Comparison of ENCODE assay signal across 1 cellular context in the genomic region with DNA sequence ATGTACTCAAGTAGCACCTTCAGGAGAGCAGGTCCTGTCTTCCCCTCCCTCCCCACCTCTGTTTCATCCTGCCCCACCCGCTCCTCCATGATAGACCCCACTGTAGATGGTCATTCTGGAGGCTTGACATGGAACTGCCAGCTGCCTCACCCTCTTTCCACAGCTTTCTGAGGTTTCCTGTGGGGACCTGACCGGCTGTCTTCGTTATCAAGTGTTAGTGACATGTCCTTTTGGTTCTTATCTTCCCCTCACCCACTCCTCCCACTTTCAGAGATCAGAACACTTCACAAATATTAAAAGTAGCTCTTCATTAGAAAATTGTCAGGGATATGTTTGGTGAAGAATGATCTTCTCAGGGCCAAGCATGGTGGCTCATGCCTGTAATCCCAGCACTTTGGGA.
TF ChIP-seq lines count a peak whose summit lies in the region.

No MANE protein-coding gene starts in this region.

TF ChIP-seq in GM23338, 12 proteins besides CTCF, POLR2A, EP300 and RAD21 (continued from another document):
- TF ChIP-seq, protein P1, sequence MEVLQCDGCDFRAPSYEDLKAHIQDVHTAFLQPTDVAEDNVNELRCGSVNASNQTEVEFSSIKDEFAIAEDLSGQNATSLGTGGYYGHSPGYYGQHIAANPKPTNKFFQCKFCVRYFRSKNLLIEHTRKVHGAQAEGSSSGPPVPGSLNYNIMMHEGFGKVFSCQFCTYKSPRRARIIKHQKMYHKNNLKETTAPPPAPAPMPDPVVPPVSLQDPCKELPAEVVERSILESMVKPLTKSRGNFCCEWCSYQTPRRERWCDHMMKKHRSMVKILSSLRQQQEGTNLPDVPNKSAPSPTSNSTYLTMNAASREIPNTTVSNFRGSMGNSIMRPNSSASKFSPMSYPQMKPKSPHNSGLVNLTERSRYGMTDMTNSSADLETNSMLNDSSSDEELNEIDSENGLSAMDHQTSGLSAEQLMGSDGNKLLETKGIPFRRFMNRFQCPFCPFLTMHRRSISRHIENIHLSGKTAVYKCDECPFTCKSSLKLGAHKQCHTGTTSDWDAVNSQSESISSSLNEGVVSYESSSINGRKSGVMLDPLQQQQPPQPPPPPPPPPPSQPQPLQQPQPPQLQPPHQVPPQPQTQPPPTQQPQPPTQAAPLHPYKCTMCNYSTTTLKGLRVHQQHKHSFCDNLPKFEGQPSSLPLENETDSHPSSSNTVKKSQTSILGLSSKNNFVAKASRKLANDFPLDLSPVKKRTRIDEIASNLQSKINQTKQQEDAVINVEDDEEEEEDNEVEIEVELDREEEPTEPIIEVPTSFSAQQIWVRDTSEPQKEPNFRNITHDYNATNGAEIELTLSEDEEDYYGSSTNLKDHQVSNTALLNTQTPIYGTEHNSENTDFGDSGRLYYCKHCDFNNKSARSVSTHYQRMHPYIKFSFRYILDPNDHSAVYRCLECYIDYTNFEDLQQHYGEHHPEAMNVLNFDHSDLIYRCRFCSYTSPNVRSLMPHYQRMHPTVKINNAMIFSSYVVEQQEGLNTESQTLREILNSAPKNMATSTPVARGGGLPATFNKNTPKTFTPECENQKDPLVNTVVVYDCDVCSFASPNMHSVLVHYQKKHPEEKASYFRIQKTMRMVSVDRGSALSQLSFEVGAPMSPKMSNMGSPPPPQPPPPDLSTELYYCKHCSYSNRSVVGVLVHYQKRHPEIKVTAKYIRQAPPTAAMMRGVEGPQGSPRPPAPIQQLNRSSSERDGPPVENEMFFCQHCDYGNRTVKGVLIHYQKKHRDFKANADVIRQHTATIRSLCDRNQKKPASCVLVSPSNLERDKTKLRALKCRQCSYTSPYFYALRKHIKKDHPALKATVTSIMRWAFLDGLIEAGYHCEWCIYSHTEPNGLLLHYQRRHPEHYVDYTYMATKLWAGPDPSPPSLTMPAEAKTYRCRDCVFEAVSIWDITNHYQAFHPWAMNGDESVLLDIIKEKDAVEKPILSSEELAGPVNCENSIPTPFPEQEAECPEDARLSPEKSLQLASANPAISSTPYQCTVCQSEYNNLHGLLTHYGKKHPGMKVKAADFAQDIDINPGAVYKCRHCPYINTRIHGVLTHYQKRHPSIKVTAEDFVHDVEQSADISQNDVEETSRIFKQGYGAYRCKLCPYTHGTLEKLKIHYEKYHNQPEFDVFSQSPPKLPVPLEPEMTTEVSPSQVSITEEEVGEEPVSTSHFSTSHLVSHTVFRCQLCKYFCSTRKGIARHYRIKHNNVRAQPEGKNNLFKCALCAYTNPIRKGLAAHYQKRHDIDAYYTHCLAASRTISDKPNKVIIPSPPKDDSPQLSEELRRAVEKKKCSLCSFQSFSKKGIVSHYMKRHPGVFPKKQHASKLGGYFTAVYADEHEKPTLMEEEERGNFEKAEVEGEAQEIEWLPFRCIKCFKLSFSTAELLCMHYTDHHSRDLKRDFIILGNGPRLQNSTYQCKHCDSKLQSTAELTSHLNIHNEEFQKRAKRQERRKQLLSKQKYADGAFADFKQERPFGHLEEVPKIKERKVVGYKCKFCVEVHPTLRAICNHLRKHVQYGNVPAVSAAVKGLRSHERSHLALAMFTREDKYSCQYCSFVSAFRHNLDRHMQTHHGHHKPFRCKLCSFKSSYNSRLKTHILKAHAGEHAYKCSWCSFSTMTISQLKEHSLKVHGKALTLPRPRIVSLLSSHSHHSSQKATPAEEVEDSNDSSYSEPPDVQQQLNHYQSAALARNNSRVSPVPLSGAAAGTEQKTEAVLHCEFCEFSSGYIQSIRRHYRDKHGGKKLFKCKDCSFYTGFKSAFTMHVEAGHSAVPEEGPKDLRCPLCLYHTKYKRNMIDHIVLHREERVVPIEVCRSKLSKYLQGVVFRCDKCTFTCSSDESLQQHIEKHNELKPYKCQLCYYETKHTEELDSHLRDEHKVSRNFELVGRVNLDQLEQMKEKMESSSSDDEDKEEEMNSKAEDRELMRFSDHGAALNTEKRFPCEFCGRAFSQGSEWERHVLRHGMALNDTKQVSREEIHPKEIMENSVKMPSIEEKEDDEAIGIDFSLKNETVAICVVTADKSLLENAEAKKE (CRISPR knock-in tag; IDR thresholded peaks at IDR 0.05), result no peak
- no peak for TF ChIP-seq NANOG (IDR thresholded peaks at IDR 0.05; ENCODE audit: borderline replicate concordance)
- TF ChIP-seq EZH2phosphoT487 (IDR thresholded peaks at IDR 0.05; ENCODE audit: unreplicated experiment), result no peak
- TF ChIP-seq ZNF331 (CRISPR knock-in tag; IDR thresholded peaks at IDR 0.05; ENCODE audit: low read depth), result no peak
- TF ChIP-seq, protein P2, sequence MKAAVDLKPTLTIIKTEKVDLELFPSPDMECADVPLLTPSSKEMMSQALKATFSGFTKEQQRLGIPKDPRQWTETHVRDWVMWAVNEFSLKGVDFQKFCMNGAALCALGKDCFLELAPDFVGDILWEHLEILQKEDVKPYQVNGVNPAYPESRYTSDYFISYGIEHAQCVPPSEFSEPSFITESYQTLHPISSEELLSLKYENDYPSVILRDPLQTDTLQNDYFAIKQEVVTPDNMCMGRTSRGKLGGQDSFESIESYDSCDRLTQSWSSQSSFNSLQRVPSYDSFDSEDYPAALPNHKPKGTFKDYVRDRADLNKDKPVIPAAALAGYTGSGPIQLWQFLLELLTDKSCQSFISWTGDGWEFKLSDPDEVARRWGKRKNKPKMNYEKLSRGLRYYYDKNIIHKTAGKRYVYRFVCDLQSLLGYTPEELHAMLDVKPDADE (IDR thresholded peaks at IDR 0.05), result no peak
- no peak for TF ChIP-seq POLR2AphosphoS5 (IDR thresholded peaks at IDR 0.05; ENCODE audit: low read depth)
- no peak for TF ChIP-seq EZH2 (IDR thresholded peaks at IDR 0.05; ENCODE audit: low read depth, unreplicated experiment)
TF ChIP-seq in GM23338: peak in this region for 0.
